15 cellular contexts compared by ENCODE assay signal in the genomic region with DNA sequence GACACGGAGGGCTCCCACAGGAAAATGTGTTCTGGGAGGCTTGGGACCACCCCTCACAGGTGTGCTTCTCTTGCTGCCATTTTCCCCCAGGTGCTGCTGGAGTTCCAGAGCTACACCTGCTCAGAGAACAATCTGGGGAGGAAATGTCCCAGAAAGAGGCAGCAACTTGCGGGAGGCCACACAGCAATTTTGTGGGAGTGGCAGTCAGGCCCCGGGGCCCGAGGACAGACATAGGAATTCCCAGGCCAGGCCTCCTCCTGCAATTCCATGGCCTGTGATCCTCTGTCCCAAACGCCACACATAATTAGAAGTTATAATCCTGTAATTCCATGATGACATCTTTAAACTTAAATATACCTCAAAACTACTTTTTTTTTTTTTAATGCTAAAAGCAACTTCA. TPM values are rescaled to one million over a fixed set of nuclear protein-coding genes. Genes with fewer than 3 reads are reported as not detected.
DNase-seq lines count a peak whose midpoint lies in the region; ATAC-seq, FAIRE-seq and TF ChIP-seq lines count a peak whose summit lies in the region.
"Had no signal": no experiment of that assay in that cellular context is flagged by ENCODE, and none has a peak within 500 bp of the region (broad histone marks: within the 10 kb centered on the region; RNA-seq: fewer than 3 reads in every experiment).

No MANE protein-coding gene starts in this region.

- no peak overlapping the region for H3K4me2 ChIP-seq in astrocyte (ENCODE audit: low read length)

- no peak overlapping the region for H3K4me3 ChIP-seq in astrocyte (ENCODE audit: insufficient read depth, low read depth, low read length)
- H3K4me3 ChIP-seq in transverse colon = peak overlapping the region in 3 of 4 donors; percentile 87 to 94 (median 88)

- H3K27ac Mint-ChIP-seq in activated naive CD4-positive, alpha-beta T cell treated with anti-CD3 and anti-CD28 coated beads, Interleukin-2, amount 10 ng/mL, durations not matched to agents 7 days and 5 days = no peak overlapping the region
- H3K27ac Mint-ChIP-seq in activated naive CD4-positive, alpha-beta T cell treated with anti-CD3 and anti-CD28 coated beads, Interleukin-2, amount 50 U/mL, for 72 hours = no peak overlapping the region
- H3K27ac Mint-ChIP-seq in astrocyte (ENCODE audit: unreplicated experiment) = no peak overlapping the region
- H3K27ac Mint-ChIP-seq in memory B cell = peak overlapping the region; percentile 61
- H3K27ac Mint-ChIP-seq: naive thymus-derived CD4-positive, alpha-beta T cell had no signal

- in situ Hi-C loops in transverse colon (cut with MboI; ENCODE audit: low pct_ligation_motif_present in 1 of 4, low pct_unique_long_range_greater_than_20kb in 1 of 4, low sequenced_read_pairs in 3 of 4) = no loop called here

- peaks cover 19% of the 10 kb centered on the region for H4K20me1 ChIP-seq in astrocyte (ENCODE audit: insufficient read depth, low read length)

- TF ChIP-seq CTCF in astrocyte (IDR thresholded peaks at IDR 0.05; ENCODE audit: insufficient read depth, low read depth, low read length) (no peak), transverse colon (IDR thresholded peaks at IDR 0.05) (no peak)

- H2AFZ ChIP-seq in astrocyte (ENCODE audit: low read depth, low read length) = no peak overlapping the region

- intact Hi-C loops in transverse colon (cut with DNase I; ENCODE audit: low total_unique reads) = no loop called here

- peaks cover 71% of the 10 kb centered on the region for H3K27me3 Mint-ChIP-seq in activated naive CD4-positive, alpha-beta T cell treated with anti-CD3 and anti-CD28 coated beads, Interleukin-2, amount 10 ng/mL, durations not matched to agents 7 days and 5 days
- peaks cover 1% of the 10 kb centered on the region for H3K27me3 Mint-ChIP-seq in astrocyte (ENCODE audit: low read depth, unreplicated experiment)
- H3K27me3 Mint-ChIP-seq in memory B cell = peaks cover 4% of the 10 kb centered on the region

- no peak for TF ChIP-seq POLR2A in transverse colon (IDR thresholded peaks at IDR 0.05)

- peak overlapping the region; percentile 35 for H3K4me3 Mint-ChIP-seq in activated naive CD4-positive, alpha-beta T cell treated with anti-CD3 and anti-CD28 coated beads, Interleukin-2, amount 10 ng/mL, durations not matched to agents 7 days and 5 days
- H3K4me3 Mint-ChIP-seq in astrocyte (ENCODE audit: unreplicated experiment) = peak overlapping the region; percentile 66
- no peak overlapping the region for H3K4me3 Mint-ChIP-seq in memory B cell

- peaks cover 5% of the 10 kb centered on the region for H3K79me2 ChIP-seq in astrocyte (ENCODE audit: insufficient read depth, low read length)

- no peak overlapping the region for H3K9ac ChIP-seq in astrocyte (ENCODE audit: low read length)

- no peak for DNase-seq in activated naive CD4-positive, alpha-beta T cell treated with anti-CD3 and anti-CD28 coated beads, Interleukin-2, amount 10 ng/mL, durations not matched to agents 7 days and 5 days
- no peak for DNase-seq in activated naive CD4-positive, alpha-beta T cell treated with anti-CD3 and anti-CD28 coated beads, Interleukin-2, amount 50 U/mL, for 72 hours (ENCODE audit: low spot score in 2 of 2)
- DNase-seq in astrocyte (ENCODE audit: low read depth) = no peak
- DNase-seq in memory B cell (ENCODE audit: low spot score in 2 of 2) = no peak
- no peak for DNase-seq in transverse colon
- no peak for DNase-seq in left lobe of liver (ENCODE audit: low spot score)
- no peak for DNase-seq in A172 (ENCODE audit: low spot score)
- DNase-seq in NCI-H1694 treated with DMSO at 0.1 percent for 48 hours (lab: John Stamatoyannopoulos, UW) = no peak
- DNase-seq: 8988T; activated CD4-positive, alpha-beta T cell treated with anti-CD3 and anti-CD28 coated beads for 48 hours; activated T-cell treated with anti-CD3 and anti-CD28 coated beads, Interleukin-2, amount 50 U/mL, for 48 hours; effector CD8-positive, alpha-beta T cell; foreskin keratinocyte; naive thymus-derived CD4-positive, alpha-beta T cell; T-helper 1 cell had no signal

- H3K27me3 ChIP-seq in astrocyte (ENCODE audit: insufficient read depth, low read length) (no peaks in the 10 kb centered on the region), transverse colon (peaks cover 27% of the 10 kb centered on the region)

- H3K4me1 Mint-ChIP-seq in activated naive CD4-positive, alpha-beta T cell treated with anti-CD3 and anti-CD28 coated beads, Interleukin-2, amount 10 ng/mL, durations not matched to agents 7 days and 5 days = peaks cover 7% of the 10 kb centered on the region
- H3K4me1 Mint-ChIP-seq in astrocyte (ENCODE audit: low read depth, unreplicated experiment) (no peaks in the 10 kb centered on the region), memory B cell (peaks cover 8% of the 10 kb centered on the region)

- H3K4me1 ChIP-seq in astrocyte (ENCODE audit: insufficient read depth, low read length) = peaks cover 9% of the 10 kb centered on the region
- H3K4me1 ChIP-seq in transverse colon = peaks cover 0 to 23% (median 19%) of the 10 kb centered on the region in 4 donors
- H3K4me1 ChIP-seq: foreskin keratinocyte had no signal

- CTCF ChIA-PET in activated naive CD4-positive, alpha-beta T cell treated with anti-CD3 and anti-CD28 coated beads, Interleukin-2, amount 10 ng/mL, durations not matched to agents 7 days and 5 days (lab: Charles Lee) = no interaction called here

- TF ChIP-seq EP300 in transverse colon (IDR thresholded peaks at IDR 0.05; ENCODE audit: low read depth) = no peak

- 50 to 65% methylated on average over 1 to 5 of the region's 5 CpGs for WGBS in transverse colon (ENCODE audit: low coverage in 1 of 2), 2 donors

- H3K36me3 ChIP-seq in astrocyte (ENCODE audit: insufficient read depth, low read length) (no peaks in the 10 kb centered on the region), transverse colon (no peaks in the 10 kb centered on the region)

- FAIRE-seq in astrocyte (lab: Jason Lieb, UNC) = no peak

- H3K9me3 Mint-ChIP-seq in activated naive CD4-positive, alpha-beta T cell treated with anti-CD3 and anti-CD28 coated beads, Interleukin-2, amount 10 ng/mL, durations not matched to agents 7 days and 5 days = no peaks in the 10 kb centered on the region
- no peaks in the 10 kb centered on the region for H3K9me3 Mint-ChIP-seq in activated naive CD4-positive, alpha-beta T cell treated with anti-CD3 and anti-CD28 coated beads, Interleukin-2, amount 50 U/mL, for 72 hours
- H3K9me3 Mint-ChIP-seq in astrocyte (ENCODE audit: unreplicated experiment) (no peaks in the 10 kb centered on the region), memory B cell (no peaks in the 10 kb centered on the region)
- H3K9me3 Mint-ChIP-seq: naive thymus-derived CD4-positive, alpha-beta T cell had no signal

- H3K27ac ChIP-seq in astrocyte (ENCODE audit: low read depth, low read length) = no peak overlapping the region
- peak overlapping the region; percentile 82 to 95 (median 94) for H3K27ac ChIP-seq in transverse colon
- H3K27ac ChIP-seq: foreskin keratinocyte had no signal

- no peak for ATAC-seq in activated naive CD4-positive, alpha-beta T cell treated with anti-CD3 and anti-CD28 coated beads, Interleukin-2, amount 50 U/mL, for 72 hours
- ATAC-seq in memory B cell (ENCODE audit: low read depth) (no peak), left lobe of liver (no peak)
- ATAC-seq: foreskin keratinocyte; naive thymus-derived CD4-positive, alpha-beta T cell had no signal

- H3K9me3 ChIP-seq in astrocyte (ENCODE audit: insufficient read depth, low read depth, low read length) = no peaks in the 10 kb centered on the region
- H3K9me3 ChIP-seq in transverse colon = no peaks in the 10 kb centered on the region

- no peaks in the 10 kb centered on the region for H3K36me3 Mint-ChIP-seq in activated naive CD4-positive, alpha-beta T cell treated with anti-CD3 and anti-CD28 coated beads, Interleukin-2, amount 10 ng/mL, durations not matched to agents 7 days and 5 days
- no peaks in the 10 kb centered on the region for H3K36me3 Mint-ChIP-seq in activated naive CD4-positive, alpha-beta T cell treated with anti-CD3 and anti-CD28 coated beads, Interleukin-2, amount 50 U/mL, for 72 hours
- H3K36me3 Mint-ChIP-seq in astrocyte (ENCODE audit: low read depth, unreplicated experiment) = no peaks in the 10 kb centered on the region
- no peaks in the 10 kb centered on the region for H3K36me3 Mint-ChIP-seq in memory B cell

RNA-seq across cellular contexts. Expression of a gene that starts 1.8 kb away (rescaled TPM):
- total RNA-seq in activated naive CD4-positive, alpha-beta T cell treated with anti-CD3 and anti-CD28 coated beads, Interleukin-2, amount 50 U/mL, for 72 hours = 1 to 10 TPM; 2.0 to 4.7 TPM
- total RNA-seq in astrocyte (11.4 and 12.6 TPM in 2 replicates), transverse colon (100 to 1,000 TPM in 1 of 4 donors, 10 to 100 TPM in 3; 49.0 to 276 (median 74.3) TPM), left lobe of liver (9.9 TPM)
- total RNA-seq in A172 (2014; rRNA removed; shearing (Covaris generic)) = 17.4 and 23.0 TPM in 2 replicates

RNA-seq across cellular contexts. Expression of a gene that starts 18.1 kb away (rescaled TPM):
- 10 to 100 TPM; 12.9 to 15.6 TPM for total RNA-seq in activated naive CD4-positive, alpha-beta T cell treated with anti-CD3 and anti-CD28 coated beads, Interleukin-2, amount 50 U/mL, for 72 hours
- total RNA-seq in astrocyte (6.1 and 6.6 TPM in 2 replicates), transverse colon (10 to 100 TPM in 3 of 4 donors, 1 to 10 TPM in 1; 9.1 to 16.8 (median 14.8) TPM), left lobe of liver (4.0 TPM)
- 6.5 and 8.0 TPM in 2 replicates for total RNA-seq in A172 (2014; rRNA removed; shearing (Covaris generic))
